In the genomic region with DNA sequence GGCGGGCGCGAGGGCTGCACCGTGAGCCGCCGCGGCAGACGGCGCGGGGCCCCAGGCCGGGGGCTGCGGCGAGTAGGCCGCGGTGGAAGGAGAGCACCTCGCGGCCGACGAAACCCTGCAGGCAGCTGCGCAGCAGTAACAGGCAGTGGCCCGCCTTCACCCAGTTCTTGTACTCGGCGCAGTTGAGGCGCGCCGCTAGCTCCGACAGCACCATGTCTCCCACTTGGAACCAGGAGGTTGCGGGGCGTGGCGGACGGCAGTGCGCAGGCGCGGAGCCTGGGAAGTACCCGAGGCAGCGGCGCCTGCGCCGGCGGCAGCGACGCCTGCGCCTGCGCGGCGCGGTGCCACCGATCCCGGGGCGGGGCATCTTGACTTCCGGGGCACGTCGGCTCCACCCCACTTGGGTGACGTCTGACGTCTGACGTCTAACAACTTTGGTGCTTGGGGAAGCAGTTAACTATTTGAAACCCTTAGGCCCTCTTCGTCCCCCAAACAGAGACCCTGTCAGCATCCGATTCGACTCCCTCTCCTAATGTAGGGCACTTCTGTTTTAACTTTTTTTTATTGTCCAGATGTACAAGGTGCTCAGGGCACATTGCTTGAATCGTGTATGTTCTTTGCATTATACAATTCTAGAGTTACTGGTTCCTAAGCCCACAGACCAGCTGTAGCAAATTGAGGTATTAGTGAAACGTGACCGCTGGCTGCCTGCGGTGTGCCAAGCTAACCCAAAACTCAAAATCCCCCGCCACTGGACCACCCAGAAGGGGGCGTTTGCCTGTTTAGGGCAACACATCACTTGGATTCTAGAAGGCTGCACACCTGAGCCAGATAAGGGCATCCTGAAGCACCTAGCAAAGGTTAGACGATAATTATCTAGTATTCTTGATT, we compare ENCODE assay signal across 8 cellular contexts. TPM values are rescaled to one million over a fixed set of nuclear protein-coding genes. Genes with fewer than 3 reads are reported as not detected.
DNase-seq lines count a peak whose midpoint lies in the region; ATAC-seq and TF ChIP-seq lines count a peak whose summit lies in the region.

A gene with protein sequence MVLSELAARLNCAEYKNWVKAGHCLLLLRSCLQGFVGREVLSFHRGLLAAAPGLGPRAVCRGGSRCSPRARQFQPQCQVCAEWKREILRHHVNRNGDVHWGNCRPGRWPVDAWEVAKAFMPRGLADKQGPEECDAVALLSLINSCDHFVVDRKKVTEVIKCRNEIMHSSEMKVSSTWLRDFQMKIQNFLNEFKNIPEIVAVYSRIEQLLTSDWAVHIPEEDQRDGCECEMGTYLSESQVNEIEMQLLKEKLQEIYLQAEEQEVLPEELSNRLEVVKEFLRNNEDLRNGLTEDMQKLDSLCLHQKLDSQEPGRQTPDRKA (minus strand): TSS at position 255 of the 891 bp plus-strand sequence. CDS start 41 bp downstream, at position 214.

- H3K4me3 Mint-ChIP-seq in activated CD4-positive, alpha-beta T cell treated with anti-CD3 and anti-CD28 coated beads, Interleukin-2, amount 10 ng/mL, durations not matched to agents 7 days and 5 days, result peak within 1 kb of the TSS; percentile 98

- no peaks in the 10 kb centered on the region for H3K27me3 Mint-ChIP-seq in activated CD4-positive, alpha-beta T cell treated with anti-CD3 and anti-CD28 coated beads, Interleukin-2, amount 10 ng/mL, durations not matched to agents 7 days and 5 days

- TF ChIP-seq CTCF in C4-2B (conservative IDR thresholded peaks at IDR 0.05), result no peak
- no peak for TF ChIP-seq CTCF in left lung (IDR thresholded peaks at IDR 0.05)

- CTCF ChIA-PET in activated CD4-positive, alpha-beta T cell treated with anti-CD3 and anti-CD28 coated beads, Interleukin-2, amount 10 ng/mL, durations not matched to agents 7 days and 5 days (lab: Charles Lee), result interaction anchor here (1.1 to 1.3 kb wide), 2 partner anchors 147 to 468 kb away, joined by 3 read pairs; no protein-coding TSS in a partner anchor

- POLR2A ChIA-PET in activated CD4-positive, alpha-beta T cell treated with anti-CD3 and anti-CD28 coated beads, Interleukin-2, amount 10 ng/mL, durations not matched to agents 7 days and 5 days (lab: Charles Lee), result no interaction called here

- peaks cover 10 to 22% of the 10 kb centered on the region in 2 donors for H3K4me1 ChIP-seq in left lung

- no peaks in the 10 kb centered on the region for H3K36me3 ChIP-seq in left lung

- DNase-seq in NCI-H69 (lab: John Stamatoyannopoulos, UW), result peak; percentile 93
- peak; percentile 90 for DNase-seq in activated CD4-positive, alpha-beta T cell treated with anti-CD3 and anti-CD28 coated beads, Interleukin-2, amount 10 ng/mL, durations not matched to agents 7 days and 5 days
- DNase-seq in cortex of kidney (lab: John Stamatoyannopoulos, UW), result peak; percentile 3
- DNase-seq in left lung, result peak; percentile 94
- DNase-seq in stimulated activated CD4-positive, alpha-beta T cell treated with anti-CD3 and anti-CD28 coated beads, Interleukin-2, amount 100 ng/mL, for 48 hours, result peak; percentile 89 to 97

- H3K36me3 Mint-ChIP-seq in activated CD4-positive, alpha-beta T cell treated with anti-CD3 and anti-CD28 coated beads, Interleukin-2, amount 10 ng/mL, durations not matched to agents 7 days and 5 days (ENCODE audit: low read depth), result peaks cover 21% of the 10 kb centered on the region

- intact Hi-C loops in left lung (cut with DNase I), result no loop called here

- H3K27ac ChIP-seq in C4-2B (peak within 1 kb of the TSS; percentile 93), left lung (peak within 1 kb of the TSS; percentile 79 to 85)

- peak within 1 kb of the TSS; percentile 70 to 73 for H3K4me3 ChIP-seq in left lung

- no peaks in the 10 kb centered on the region for H3K27me3 ChIP-seq in left lung

- H3K27ac Mint-ChIP-seq in activated CD4-positive, alpha-beta T cell treated with anti-CD3 and anti-CD28 coated beads, Interleukin-2, amount 10 ng/mL, durations not matched to agents 7 days and 5 days, result peak within 1 kb of the TSS; percentile 97

- H3K9me3 ChIP-seq in left lung, result no peaks in the 10 kb centered on the region

- peak; percentile 72 for ATAC-seq in GM19351 (IDR thresholded peaks at IDR 0.05; ENCODE audit: unreplicated experiment)
- ATAC-seq in HG03521 (IDR thresholded peaks at IDR 0.05; ENCODE audit: unreplicated experiment), result peak; percentile 59
- ATAC-seq in left lung, result peak; percentile 82

- H3K9me3 Mint-ChIP-seq in activated CD4-positive, alpha-beta T cell treated with anti-CD3 and anti-CD28 coated beads, Interleukin-2, amount 10 ng/mL, durations not matched to agents 7 days and 5 days, result no peaks in the 10 kb centered on the region

- peaks cover 19% of the 10 kb centered on the region for H3K4me1 Mint-ChIP-seq in activated CD4-positive, alpha-beta T cell treated with anti-CD3 and anti-CD28 coated beads, Interleukin-2, amount 10 ng/mL, durations not matched to agents 7 days and 5 days

RNA-seq across cellular contexts. Expression of the gene that starts here (rescaled TPM):
- 10 to 100 TPM; 19.5 to 19.8 TPM for total RNA-seq in activated CD4-positive, alpha-beta T cell treated with anti-CD3 and anti-CD28 coated beads, Interleukin-2, amount 10 ng/mL, durations not matched to agents 7 days and 5 days
- 10 to 100 TPM; 11.1 to 18.8 TPM for total RNA-seq in left lung

Comparison
In these comparisons a context has a peak if more than half of its experiments do, and no peak if none do; other contexts are left out.
1. Peak in every context shown above with its lines: DNase-seq, ATAC-seq, H3K4me3 ChIP-seq and H3K27ac ChIP-seq.
2. DNase-seq: peak in every context shown above with its lines; median percentile 94 in left lung; 93 in NCI-H69; 93 in stimulated activated CD4-positive, alpha-beta T cell treated with anti-CD3 and anti-CD28 coated beads, Interleukin-2, amount 100 ng/mL, for 48 hours; 90 in activated CD4-positive, alpha-beta T cell treated with anti-CD3 and anti-CD28 coated beads, Interleukin-2, amount 10 ng/mL, durations not matched to agents 7 days and 5 days; 3 in cortex of kidney.